ENCODE assay signal across 1 cellular context in the genomic region with DNA sequence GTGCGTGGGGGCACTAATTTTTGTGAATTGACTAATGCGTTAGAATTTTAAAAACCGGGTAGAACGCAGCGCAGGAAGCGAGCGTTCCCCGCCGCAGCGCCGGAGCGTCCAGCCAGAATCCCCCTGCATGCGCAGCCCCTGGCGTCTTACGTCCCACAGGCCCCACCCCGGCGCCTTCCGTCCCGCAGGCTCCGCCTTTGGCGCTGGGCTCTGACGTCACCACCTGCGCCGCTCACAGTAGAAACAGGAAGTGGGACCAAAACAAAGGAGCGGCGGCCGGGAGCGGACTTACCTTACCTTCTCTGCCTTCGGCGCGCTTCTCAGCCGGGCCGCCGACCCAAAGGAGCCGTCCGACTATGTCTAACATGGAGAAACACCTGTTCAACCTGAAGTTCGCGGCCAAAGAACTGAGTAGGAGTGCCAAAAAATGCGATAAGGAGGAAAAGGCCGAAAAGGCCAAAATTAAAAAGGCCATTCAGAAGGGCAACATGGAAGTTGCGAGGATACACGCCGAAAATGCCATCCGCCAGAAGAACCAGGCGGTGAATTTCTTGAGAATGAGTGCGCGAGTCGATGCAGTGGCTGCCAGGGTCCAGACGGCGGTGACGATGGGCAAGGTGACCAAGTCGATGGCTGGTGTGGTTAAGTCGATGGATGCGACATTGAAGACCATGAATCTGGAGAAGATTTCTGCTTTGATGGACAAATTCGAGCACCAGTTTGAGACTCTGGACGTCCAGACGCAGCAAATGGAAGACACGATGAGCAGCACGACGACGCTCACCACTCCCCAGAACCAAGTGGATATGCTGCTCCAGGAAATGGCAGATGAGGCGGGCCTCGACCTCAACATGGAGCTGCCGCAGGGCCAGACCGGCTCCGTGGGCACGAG.
TF ChIP-seq lines count a peak whose summit lies in the region.

A gene with protein sequence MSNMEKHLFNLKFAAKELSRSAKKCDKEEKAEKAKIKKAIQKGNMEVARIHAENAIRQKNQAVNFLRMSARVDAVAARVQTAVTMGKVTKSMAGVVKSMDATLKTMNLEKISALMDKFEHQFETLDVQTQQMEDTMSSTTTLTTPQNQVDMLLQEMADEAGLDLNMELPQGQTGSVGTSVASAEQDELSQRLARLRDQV (plus strand): TSS at position 258 of the 892 bp plus-strand sequence. CDS start 99 bp downstream, at position 357.

TF ChIP-seq in GM12878, 131 proteins besides CTCF, POLR2A, EP300 and RAD21 (continued from another document and continues in another):
- peak; percentile 84 for TF ChIP-seq POLR2AphosphoS5 (IDR thresholded peaks at IDR 0.05; ENCODE audit: low read length)
- TF ChIP-seq TCF3 (IDR thresholded peaks at IDR 0.05; ENCODE audit: borderline replicate concordance, insufficient read depth, low read depth, low read length): 0 out of 2 replicates have a peak, but pooled peaks have one; percentile 65
- TF ChIP-seq, protein P1, sequence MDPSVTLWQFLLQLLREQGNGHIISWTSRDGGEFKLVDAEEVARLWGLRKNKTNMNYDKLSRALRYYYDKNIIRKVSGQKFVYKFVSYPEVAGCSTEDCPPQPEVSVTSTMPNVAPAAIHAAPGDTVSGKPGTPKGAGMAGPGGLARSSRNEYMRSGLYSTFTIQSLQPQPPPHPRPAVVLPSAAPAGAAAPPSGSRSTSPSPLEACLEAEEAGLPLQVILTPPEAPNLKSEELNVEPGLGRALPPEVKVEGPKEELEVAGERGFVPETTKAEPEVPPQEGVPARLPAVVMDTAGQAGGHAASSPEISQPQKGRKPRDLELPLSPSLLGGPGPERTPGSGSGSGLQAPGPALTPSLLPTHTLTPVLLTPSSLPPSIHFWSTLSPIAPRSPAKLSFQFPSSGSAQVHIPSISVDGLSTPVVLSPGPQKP (IDR thresholded peaks at IDR 0.05; ENCODE audit: low read depth, low read length): peak; percentile 94
- TF ChIP-seq, protein P2, sequence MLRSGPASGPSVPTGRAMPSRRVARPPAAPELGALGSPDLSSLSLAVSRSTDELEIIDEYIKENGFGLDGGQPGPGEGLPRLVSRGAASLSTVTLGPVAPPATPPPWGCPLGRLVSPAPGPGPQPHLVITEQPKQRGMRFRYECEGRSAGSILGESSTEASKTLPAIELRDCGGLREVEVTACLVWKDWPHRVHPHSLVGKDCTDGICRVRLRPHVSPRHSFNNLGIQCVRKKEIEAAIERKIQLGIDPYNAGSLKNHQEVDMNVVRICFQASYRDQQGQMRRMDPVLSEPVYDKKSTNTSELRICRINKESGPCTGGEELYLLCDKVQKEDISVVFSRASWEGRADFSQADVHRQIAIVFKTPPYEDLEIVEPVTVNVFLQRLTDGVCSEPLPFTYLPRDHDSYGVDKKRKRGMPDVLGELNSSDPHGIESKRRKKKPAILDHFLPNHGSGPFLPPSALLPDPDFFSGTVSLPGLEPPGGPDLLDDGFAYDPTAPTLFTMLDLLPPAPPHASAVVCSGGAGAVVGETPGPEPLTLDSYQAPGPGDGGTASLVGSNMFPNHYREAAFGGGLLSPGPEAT (IDR thresholded peaks at IDR 0.05; ENCODE audit: low read depth): peak; percentile 91
- TF ChIP-seq ESRRA (IDR thresholded peaks at IDR 0.05; ENCODE audit: low read length): peak; percentile 49; the same call in 1 of the 2 replicates
- TF ChIP-seq ATF7 (IDR thresholded peaks at IDR 0.05; ENCODE audit: low read depth): peak; percentile 94
- TF ChIP-seq RUNX3 (IDR thresholded peaks at IDR 0.05; ENCODE audit: low read length): peak; percentile 18; the same call in 1 of the 2 replicates
- 0 out of 2 replicates have a peak, but pooled peaks have one; percentile 24 for TF ChIP-seq CHD1 (IDR thresholded peaks at IDR 0.05; ENCODE audit: low read depth, low read length)
- TF ChIP-seq, protein P3, sequence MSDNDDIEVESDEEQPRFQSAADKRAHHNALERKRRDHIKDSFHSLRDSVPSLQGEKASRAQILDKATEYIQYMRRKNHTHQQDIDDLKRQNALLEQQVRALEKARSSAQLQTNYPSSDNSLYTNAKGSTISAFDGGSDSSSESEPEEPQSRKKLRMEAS (IDR thresholded peaks at IDR 0.05; ENCODE audit: low read depth, low read length): 0 out of 2 replicates have a peak, but pooled peaks have one; percentile 29
- TF ChIP-seq STAT1 (conservative IDR thresholded peaks at IDR 0.05): peak; percentile 78; the same call in 1 of the 2 replicates
- TF ChIP-seq NFIC (IDR thresholded peaks at IDR 0.05; ENCODE audit: low read depth, low read length): peak; percentile 36; the same call in 1 of the 2 replicates
- no peak; the same call in 1 of the 2 replicates for TF ChIP-seq RB1 (IDR thresholded peaks at IDR 0.05; ENCODE audit: borderline replicate concordance)
- TF ChIP-seq HDAC6 (IDR thresholded peaks at IDR 0.05; ENCODE audit: unreplicated experiment): peak; percentile 71
- peak; percentile 60 for TF ChIP-seq SMAD1 (IDR thresholded peaks at IDR 0.05; ENCODE audit: low read depth, partially characterized antibody)
- TF ChIP-seq, protein P4, sequence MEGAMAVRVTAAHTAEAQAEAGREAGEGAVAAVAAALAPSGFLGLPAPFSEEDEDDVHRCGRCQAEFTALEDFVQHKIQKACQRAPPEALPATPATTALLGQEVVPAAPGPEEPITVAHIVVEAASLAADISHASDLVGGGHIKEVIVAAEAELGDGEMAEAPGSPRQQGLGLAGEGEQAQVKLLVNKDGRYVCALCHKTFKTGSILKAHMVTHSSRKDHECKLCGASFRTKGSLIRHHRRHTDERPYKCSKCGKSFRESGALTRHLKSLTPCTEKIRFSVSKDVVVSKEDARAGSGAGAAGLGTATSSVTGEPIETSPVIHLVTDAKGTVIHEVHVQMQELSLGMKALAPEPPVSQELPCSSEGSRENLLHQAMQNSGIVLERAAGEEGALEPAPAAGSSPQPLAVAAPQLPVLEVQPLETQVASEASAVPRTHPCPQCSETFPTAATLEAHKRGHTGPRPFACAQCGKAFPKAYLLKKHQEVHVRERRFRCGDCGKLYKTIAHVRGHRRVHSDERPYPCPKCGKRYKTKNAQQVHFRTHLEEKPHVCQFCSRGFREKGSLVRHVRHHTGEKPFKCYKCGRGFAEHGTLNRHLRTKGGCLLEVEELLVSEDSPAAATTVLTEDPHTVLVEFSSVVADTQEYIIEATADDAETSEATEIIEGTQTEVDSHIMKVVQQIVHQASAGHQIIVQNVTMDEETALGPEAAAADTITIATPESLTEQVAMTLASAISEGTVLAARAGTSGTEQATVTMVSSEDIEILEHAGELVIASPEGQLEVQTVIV (IDR thresholded peaks at IDR 0.05; ENCODE audit: borderline replicate concordance, partially characterized antibody): peak; percentile 78
- TF ChIP-seq BCL11A (IDR thresholded peaks at IDR 0.05; ENCODE audit: low read depth, low read length): 0 out of 2 replicates have a peak, but pooled peaks have one; percentile 8
- TF ChIP-seq FOXM1 (IDR thresholded peaks at IDR 0.05; ENCODE audit: low read depth, low read length): no peak
- TF ChIP-seq PML (IDR thresholded peaks at IDR 0.05; ENCODE audit: low read length): peak; percentile 87
- TF ChIP-seq RFX5 (IDR thresholded peaks at IDR 0.05; ENCODE audit: low read depth, low read length): 0 out of 2 replicates have a peak, but pooled peaks have one; percentile 39
- TF ChIP-seq, protein P5, sequence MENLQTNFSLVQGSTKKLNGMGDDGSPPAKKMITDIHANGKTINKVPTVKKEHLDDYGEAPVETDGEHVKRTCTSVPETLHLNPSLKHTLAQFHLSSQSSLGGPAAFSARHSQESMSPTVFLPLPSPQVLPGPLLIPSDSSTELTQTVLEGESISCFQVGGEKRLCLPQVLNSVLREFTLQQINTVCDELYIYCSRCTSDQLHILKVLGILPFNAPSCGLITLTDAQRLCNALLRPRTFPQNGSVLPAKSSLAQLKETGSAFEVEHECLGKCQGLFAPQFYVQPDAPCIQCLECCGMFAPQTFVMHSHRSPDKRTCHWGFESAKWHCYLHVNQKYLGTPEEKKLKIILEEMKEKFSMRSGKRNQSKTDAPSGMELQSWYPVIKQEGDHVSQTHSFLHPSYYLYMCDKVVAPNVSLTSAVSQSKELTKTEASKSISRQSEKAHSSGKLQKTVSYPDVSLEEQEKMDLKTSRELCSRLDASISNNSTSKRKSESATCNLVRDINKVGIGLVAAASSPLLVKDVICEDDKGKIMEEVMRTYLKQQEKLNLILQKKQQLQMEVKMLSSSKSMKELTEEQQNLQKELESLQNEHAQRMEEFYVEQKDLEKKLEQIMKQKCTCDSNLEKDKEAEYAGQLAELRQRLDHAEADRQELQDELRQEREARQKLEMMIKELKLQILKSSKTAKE (IDR thresholded peaks at IDR 0.05; ENCODE audit: low read depth, poor library complexity, severe bottlenecking): peak; percentile 8
- TF ChIP-seq, protein P6, sequence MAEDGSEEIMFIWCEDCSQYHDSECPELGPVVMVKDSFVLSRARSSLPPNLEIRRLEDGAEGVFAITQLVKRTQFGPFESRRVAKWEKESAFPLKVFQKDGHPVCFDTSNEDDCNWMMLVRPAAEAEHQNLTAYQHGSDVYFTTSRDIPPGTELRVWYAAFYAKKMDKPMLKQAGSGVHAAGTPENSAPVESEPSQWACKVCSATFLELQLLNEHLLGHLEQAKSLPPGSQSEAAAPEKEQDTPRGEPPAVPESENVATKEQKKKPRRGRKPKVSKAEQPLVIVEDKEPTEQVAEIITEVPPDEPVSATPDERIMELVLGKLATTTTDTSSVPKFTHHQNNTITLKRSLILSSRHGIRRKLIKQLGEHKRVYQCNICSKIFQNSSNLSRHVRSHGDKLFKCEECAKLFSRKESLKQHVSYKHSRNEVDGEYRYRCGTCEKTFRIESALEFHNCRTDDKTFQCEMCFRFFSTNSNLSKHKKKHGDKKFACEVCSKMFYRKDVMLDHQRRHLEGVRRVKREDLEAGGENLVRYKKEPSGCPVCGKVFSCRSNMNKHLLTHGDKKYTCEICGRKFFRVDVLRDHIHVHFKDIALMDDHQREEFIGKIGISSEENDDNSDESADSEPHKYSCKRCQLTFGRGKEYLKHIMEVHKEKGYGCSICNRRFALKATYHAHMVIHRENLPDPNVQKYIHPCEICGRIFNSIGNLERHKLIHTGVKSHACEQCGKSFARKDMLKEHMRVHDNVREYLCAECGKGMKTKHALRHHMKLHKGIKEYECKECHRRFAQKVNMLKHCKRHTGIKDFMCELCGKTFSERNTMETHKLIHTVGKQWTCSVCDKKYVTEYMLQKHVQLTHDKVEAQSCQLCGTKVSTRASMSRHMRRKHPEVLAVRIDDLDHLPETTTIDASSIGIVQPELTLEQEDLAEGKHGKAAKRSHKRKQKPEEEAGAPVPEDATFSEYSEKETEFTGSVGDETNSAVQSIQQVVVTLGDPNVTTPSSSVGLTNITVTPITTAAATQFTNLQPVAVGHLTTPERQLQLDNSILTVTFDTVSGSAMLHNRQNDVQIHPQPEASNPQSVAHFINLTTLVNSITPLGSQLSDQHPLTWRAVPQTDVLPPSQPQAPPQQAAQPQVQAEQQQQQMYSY (CRISPR knock-in tag; IDR thresholded peaks at IDR 0.05): no peak
- TF ChIP-seq, protein P7, sequence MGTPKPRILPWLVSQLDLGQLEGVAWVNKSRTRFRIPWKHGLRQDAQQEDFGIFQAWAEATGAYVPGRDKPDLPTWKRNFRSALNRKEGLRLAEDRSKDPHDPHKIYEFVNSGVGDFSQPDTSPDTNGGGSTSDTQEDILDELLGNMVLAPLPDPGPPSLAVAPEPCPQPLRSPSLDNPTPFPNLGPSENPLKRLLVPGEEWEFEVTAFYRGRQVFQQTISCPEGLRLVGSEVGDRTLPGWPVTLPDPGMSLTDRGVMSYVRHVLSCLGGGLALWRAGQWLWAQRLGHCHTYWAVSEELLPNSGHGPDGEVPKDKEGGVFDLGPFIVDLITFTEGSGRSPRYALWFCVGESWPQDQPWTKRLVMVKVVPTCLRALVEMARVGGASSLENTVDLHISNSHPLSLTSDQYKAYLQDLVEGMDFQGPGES (IDR thresholded peaks at IDR 0.05): no peak
- no peak for TF ChIP-seq KDM1A (IDR thresholded peaks at IDR 0.05; ENCODE audit: borderline replicate concordance)
- TF ChIP-seq ETV6 (conservative IDR thresholded peaks at IDR 0.05 in 1 of 2, IDR thresholded peaks at IDR 0.05 in 1 of 2; ENCODE audit: borderline replicate concordance in 1 of 2, low read depth in 1 of 2): no peak
- TF ChIP-seq NRF1 (conservative IDR thresholded peaks at IDR 0.05; ENCODE audit: low read depth, low read length): peak; percentile 47
- no peak for TF ChIP-seq MYB (IDR thresholded peaks at IDR 0.05; ENCODE audit: borderline replicate concordance, low read depth, low read length)
- TF ChIP-seq, protein P8, sequence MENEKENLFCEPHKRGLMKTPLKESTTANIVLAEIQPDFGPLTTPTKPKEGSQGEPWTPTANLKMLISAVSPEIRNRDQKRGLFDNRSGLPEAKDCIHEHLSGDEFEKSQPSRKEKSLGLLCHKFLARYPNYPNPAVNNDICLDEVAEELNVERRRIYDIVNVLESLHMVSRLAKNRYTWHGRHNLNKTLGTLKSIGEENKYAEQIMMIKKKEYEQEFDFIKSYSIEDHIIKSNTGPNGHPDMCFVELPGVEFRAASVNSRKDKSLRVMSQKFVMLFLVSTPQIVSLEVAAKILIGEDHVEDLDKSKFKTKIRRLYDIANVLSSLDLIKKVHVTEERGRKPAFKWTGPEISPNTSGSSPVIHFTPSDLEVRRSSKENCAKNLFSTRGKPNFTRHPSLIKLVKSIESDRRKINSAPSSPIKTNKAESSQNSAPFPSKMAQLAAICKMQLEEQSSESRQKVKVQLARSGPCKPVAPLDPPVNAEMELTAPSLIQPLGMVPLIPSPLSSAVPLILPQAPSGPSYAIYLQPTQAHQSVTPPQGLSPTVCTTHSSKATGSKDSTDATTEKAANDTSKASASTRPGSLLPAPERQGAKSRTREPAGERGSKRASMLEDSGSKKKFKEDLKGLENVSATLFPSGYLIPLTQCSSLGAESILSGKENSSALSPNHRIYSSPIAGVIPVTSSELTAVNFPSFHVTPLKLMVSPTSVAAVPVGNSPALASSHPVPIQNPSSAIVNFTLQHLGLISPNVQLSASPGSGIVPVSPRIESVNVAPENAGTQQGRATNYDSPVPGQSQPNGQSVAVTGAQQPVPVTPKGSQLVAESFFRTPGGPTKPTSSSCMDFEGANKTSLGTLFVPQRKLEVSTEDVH (IDR thresholded peaks at IDR 0.05; ENCODE audit: low read depth, partially characterized antibody): no peak
- TF ChIP-seq RBBP5 (conservative IDR thresholded peaks at IDR 0.05): 0 out of 2 replicates have a peak, but pooled peaks have one; percentile 66
- TF ChIP-seq STAT3 (IDR thresholded peaks at IDR 0.05; ENCODE audit: low read depth, low read length): no peak
- peak; percentile 71 for TF ChIP-seq JUND (IDR thresholded peaks at IDR 0.05; ENCODE audit: low read depth, low read length)
- TF ChIP-seq, protein P9, sequence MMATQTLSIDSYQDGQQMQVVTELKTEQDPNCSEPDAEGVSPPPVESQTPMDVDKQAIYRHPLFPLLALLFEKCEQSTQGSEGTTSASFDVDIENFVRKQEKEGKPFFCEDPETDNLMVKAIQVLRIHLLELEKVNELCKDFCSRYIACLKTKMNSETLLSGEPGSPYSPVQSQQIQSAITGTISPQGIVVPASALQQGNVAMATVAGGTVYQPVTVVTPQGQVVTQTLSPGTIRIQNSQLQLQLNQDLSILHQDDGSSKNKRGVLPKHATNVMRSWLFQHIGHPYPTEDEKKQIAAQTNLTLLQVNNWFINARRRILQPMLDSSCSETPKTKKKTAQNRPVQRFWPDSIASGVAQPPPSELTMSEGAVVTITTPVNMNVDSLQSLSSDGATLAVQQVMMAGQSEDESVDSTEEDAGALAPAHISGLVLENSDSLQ (IDR thresholded peaks at IDR 0.05): peak; percentile 34; the same call in 1 of the 2 replicates
- TF ChIP-seq DPF2 (IDR thresholded peaks at IDR 0.05): 0 out of 2 replicates have a peak, but pooled peaks have one; percentile 46
- TF ChIP-seq HCFC1 (IDR thresholded peaks at IDR 0.05; ENCODE audit: low read length): peak; percentile 81
- peak; percentile 79 for TF ChIP-seq YY1 (IDR thresholded peaks at IDR 0.05; ENCODE audit: low read depth, low read length)
